10 cellular contexts compared by ENCODE assay signal in genomic region chr22:29314537-29315285, GRCh38. TPM values are rescaled to one million over a fixed set of nuclear protein-coding genes. Genes with fewer than 3 reads are reported as not detected.
A peak's percentile ranks its signal among the peaks of the same experiment; 100 is the strongest.
DNase-seq lines count a peak whose midpoint lies in the region; ATAC-seq, FAIRE-seq and TF ChIP-seq lines count a peak whose summit lies in the region.
"Had no signal": no experiment of that assay in that cellular context is flagged by ENCODE, and none has a peak within 500 bp of the region (broad histone marks: within the 10 kb centered on the region; RNA-seq: fewer than 3 reads in every experiment).

No MANE protein-coding gene starts in this region.

- peaks cover 7 to 41% of the 10 kb centered on the region in 2 experiments for H3K27me3 ChIP-seq in HepG2 (ENCODE audit: control insufficient read depth in 1 of 2, insufficient read depth in 2 of 2, low read length in 2 of 2)
- peaks cover 15% of the 10 kb centered on the region for H3K27me3 ChIP-seq in thoracic aorta (replicated peaks; ENCODE audit: insufficient read depth)
- H3K27me3 ChIP-seq in Karpas-422 (ENCODE audit: low read length), result no peaks in the 10 kb centered on the region

- intact Hi-C loops in activated naive CD4-positive, alpha-beta T cell treated with anti-CD3 and anti-CD28 coated beads for 36 hours (cut with micrococcal nuclease), result no loop called here
- intact Hi-C loops in HepG2 (cut with micrococcal nuclease; ENCODE audit: unreplicated experiment), result no loop called here

- H3K4me2 ChIP-seq in HepG2 (ENCODE audit: low read depth, low read length), result peak overlapping the region; percentile 73
- H3K4me2 ChIP-seq in Karpas-422 (ENCODE audit: low read depth, low read length, poor library complexity, severe bottlenecking), result no peak overlapping the region

- H3K4me3 ChIP-seq in HepG2 (replicated peaks in 1 of 3; ENCODE audit: insufficient read depth in 1 of 3, low read depth in 2 of 3, low read length in 3 of 3) (peak overlapping the region; percentile 13 to 70 (median 41); a peak in 5 of 6 replicates), thoracic aorta (peak overlapping the region; percentile 57), Karpas-422 (ENCODE audit: low read length) (no peak overlapping the region)

- no peaks in the 10 kb centered on the region for H3K9me3 Mint-ChIP-seq in activated naive CD4-positive, alpha-beta T cell treated with anti-CD3 and anti-CD28 coated beads for 36 hours
- H3K9me3 Mint-ChIP-seq in activated T-cell treated with anti-CD3 and anti-CD28 coated beads, Interleukin-2, amount 50 U/mL, for 72 hours, result no peaks in the 10 kb centered on the region

- no TSS peak for BruUV-seq in HepG2 (replicated peaks; lab: Mats Ljungman, UMichigan)

- FAIRE-seq in HepG2 (lab: Jason Lieb, UNC), result no peak

- H3K27ac ChIP-seq in HepG2 (ENCODE audit: extremely low read length, insufficient read depth, low read length) (no peak overlapping the region), thoracic aorta (no peak overlapping the region), Karpas-422 (ENCODE audit: low read length) (no peak overlapping the region)

- H3K9ac ChIP-seq in HepG2 (ENCODE audit: insufficient read depth, low read depth, low read length), result no peak overlapping the region
- H3K9ac ChIP-seq in Karpas-422 (ENCODE audit: low read length), result no peak overlapping the region

- no peak for TF ChIP-seq EP300 in HepG2 (IDR thresholded peaks at IDR 0.05; ENCODE audit: low read depth in 2 of 2, low read length in 2 of 2)
- no peak for TF ChIP-seq EP300 in HepG2 (CRISPR knock-in tag; IDR thresholded peaks at IDR 0.05; ENCODE audit: borderline replicate concordance)

- H2AFZ ChIP-seq in HepG2 (ENCODE audit: low read length) (no peak overlapping the region), Karpas-422 (ENCODE audit: low read length) (no peak overlapping the region)

- no peaks in the 10 kb centered on the region for H3K36me3 ChIP-seq in HepG2 (replicated peaks in 1 of 2; ENCODE audit: control insufficient read depth in 1 of 2, insufficient read depth in 2 of 2, low read length in 2 of 2)
- H3K36me3 ChIP-seq in thoracic aorta, result no peaks in the 10 kb centered on the region
- H3K36me3 ChIP-seq in Karpas-422 (ENCODE audit: insufficient read depth, low read length), result no peaks in the 10 kb centered on the region; the same call in 1 of the 2 replicates

- H4K20me1 ChIP-seq in HepG2 (ENCODE audit: insufficient read depth, low read length) (no peaks in the 10 kb centered on the region; the same call in 1 of the 2 replicates), Karpas-422 (ENCODE audit: insufficient read depth, low read depth, low read length) (peaks cover 15% of the 10 kb centered on the region)

- CTCF ChIA-PET in activated naive CD4-positive, alpha-beta T cell treated with anti-CD3 and anti-CD28 coated beads for 36 hours (lab: Charles Lee), result interaction anchor here (1.0 kb wide), 1 partner anchor 42 kb away, joined by 3 read pairs; no protein-coding TSS in a partner anchor
- CTCF ChIA-PET in HepG2 (lab: Yijun Ruan, JAX; ENCODE audit: low intra/inter-chr PET ratio, low total read pairs), result no interaction called here

- H3K4me1 ChIP-seq in HepG2 (ENCODE audit: insufficient read depth, low read length) (peaks cover 33% of the 10 kb centered on the region), thoracic aorta (ENCODE audit: control insufficient read depth in 1 of 2, low read depth in 2 of 2) (peaks cover 30 to 51% of the 10 kb centered on the region in 2 donors), Karpas-422 (ENCODE audit: low read length) (peaks cover 7% of the 10 kb centered on the region)

- no peaks in the 10 kb centered on the region for H3K9me3 ChIP-seq in HepG2 (ENCODE audit: low read length)
- H3K9me3 ChIP-seq in thoracic aorta, result no peaks in the 10 kb centered on the region
- no peaks in the 10 kb centered on the region for H3K9me3 ChIP-seq in Karpas-422 (ENCODE audit: low read length)

- no peak for DNase-seq in activated naive CD4-positive, alpha-beta T cell treated with anti-CD3 and anti-CD28 coated beads for 36 hours
- DNase-seq in activated naive CD4-positive, alpha-beta T cell (lab: John Stamatoyannopoulos, UW), result no peak
- no peak for DNase-seq in activated T-cell treated with anti-CD3 and anti-CD28 coated beads, Interleukin-2, amount 50 U/mL, for 72 hours
- DNase-seq in HepG2 (ENCODE audit: low spot score) (no peak), thoracic aorta (ENCODE audit: low spot score) (no peak), Karpas-422 (no peak)
- DNase-seq: GDM1 had no signal

- in situ Hi-C loops in HepG2 (cut with HindIII; ENCODE audit: extremely low pct_ligation_motif_present, low pct_unique_long_range_greater_than_20kb), result no loop called here

- H3K9me2 ChIP-seq in Karpas-422 (replicated peaks; ENCODE audit: insufficient read depth, low read length), result no peaks in the 10 kb centered on the region

- no peak for TF ChIP-seq POLR2A in HepG2 (IDR thresholded peaks at IDR 0.05; ENCODE audit: insufficient read depth in 1 of 2, low read depth in 2 of 2, low read length in 2 of 2)

- peaks cover 21% of the 10 kb centered on the region for H3K4me1 Mint-ChIP-seq in activated naive CD4-positive, alpha-beta T cell treated with anti-CD3 and anti-CD28 coated beads for 36 hours (ENCODE audit: low read depth)
- peaks cover 13% of the 10 kb centered on the region for H3K4me1 Mint-ChIP-seq in activated T-cell treated with anti-CD3 and anti-CD28 coated beads, Interleukin-2, amount 50 U/mL, for 72 hours (ENCODE audit: low read depth)

- TF ChIP-seq RAD21 in HepG2 (CRISPR knock-in tag; IDR thresholded peaks at IDR 0.05), result no peak

- H3K27me3 Mint-ChIP-seq in activated naive CD4-positive, alpha-beta T cell treated with anti-CD3 and anti-CD28 coated beads for 36 hours (ENCODE audit: low read depth), result peaks cover 39% of the 10 kb centered on the region
- peaks cover 37% of the 10 kb centered on the region for H3K27me3 Mint-ChIP-seq in activated T-cell treated with anti-CD3 and anti-CD28 coated beads, Interleukin-2, amount 50 U/mL, for 72 hours (ENCODE audit: low read depth)

- peak overlapping the region; percentile 14 for H3K4me3 Mint-ChIP-seq in activated naive CD4-positive, alpha-beta T cell treated with anti-CD3 and anti-CD28 coated beads for 36 hours
- peak overlapping the region; percentile 59 to 66 for H3K4me3 Mint-ChIP-seq in activated T-cell treated with anti-CD3 and anti-CD28 coated beads, Interleukin-2, amount 50 U/mL, for 72 hours

- H3K79me2 ChIP-seq in HepG2 (ENCODE audit: insufficient read depth, low read length), result no peaks in the 10 kb centered on the region
- no peaks in the 10 kb centered on the region for H3K79me2 ChIP-seq in Karpas-422 (ENCODE audit: low read length)

- TF ChIP-seq CTCF in HepG2 (CRISPR knock-in tag; IDR thresholded peaks at IDR 0.05), result no peak
- TF ChIP-seq CTCF in thoracic aorta (IDR thresholded peaks at IDR 0.05), result no peak

- H3K27ac Mint-ChIP-seq in activated naive CD4-positive, alpha-beta T cell treated with anti-CD3 and anti-CD28 coated beads for 36 hours, result no peak overlapping the region
- H3K27ac Mint-ChIP-seq in activated T-cell treated with anti-CD3 and anti-CD28 coated beads, Interleukin-2, amount 50 U/mL, for 72 hours, result no peak overlapping the region

- H3K36me3 Mint-ChIP-seq in activated naive CD4-positive, alpha-beta T cell treated with anti-CD3 and anti-CD28 coated beads for 36 hours (ENCODE audit: low read depth), result no peaks in the 10 kb centered on the region
- H3K36me3 Mint-ChIP-seq in activated T-cell treated with anti-CD3 and anti-CD28 coated beads, Interleukin-2, amount 50 U/mL, for 72 hours (ENCODE audit: insufficient read depth in 2 of 2), result no peaks in the 10 kb centered on the region

- POLR2A ChIA-PET in HepG2 (lab: Yijun Ruan, JAX), result no interaction called here

- no peak for ATAC-seq in activated T-cell treated with anti-CD3 and anti-CD28 coated beads, Interleukin-2, amount 50 U/mL, for 72 hours (replicated peaks in 1 of 2)
- ATAC-seq in HepG2 (peak; percentile 10), thoracic aorta (ENCODE audit: insufficient number of reproducible peaks, low FRiP score, low read depth) (no peak), GM21723 (IDR thresholded peaks at IDR 0.05; ENCODE audit: unreplicated experiment) (no peak), HG02840 (IDR thresholded peaks at IDR 0.05; ENCODE audit: low FRiP score, unreplicated experiment) (no peak)

- WGBS in HepG2 (ENCODE audit: low lambda C conversion rate), result 4% methylated on average over 13 of the region's 69 CpGs

RNA-seq across cellular contexts. Expression of gene RASL10A, which starts 0.8 kb away (rescaled TPM):
- not detected for total RNA-seq in activated naive CD4-positive, alpha-beta T cell treated with anti-CD3 and anti-CD28 coated beads for 36 hours
- under 1 TPM in 1 of 2 donors, not detected in 1; 0.84 TPM for total RNA-seq in activated T-cell treated with anti-CD3 and anti-CD28 coated beads, Interleukin-2, amount 50 U/mL, for 72 hours
- total RNA-seq in HepG2 (2016; rRNA removed; fragmentation: Illumina TruSeq; extraction: Trizol) (0.22 TPM in 1 of 2 replicates, not detected in the other), thoracic aorta (1 to 10 TPM; 3.4 to 4.1 TPM)
- total RNA-seq in HepG2 (2016; cell fraction: cytosol; rRNA removed; fragmentation: Illumina TruSeq; extraction: Trizol; ENCODE audit: low read depth), result not detected in 2 replicates
- not detected in 2 replicates for total RNA-seq in HepG2 (2016; cell fraction: insoluble cytoplasmic fraction; rRNA removed; fragmentation: Illumina TruSeq; extraction: Trizol)
- not detected in 2 replicates for total RNA-seq in HepG2 (2016; cell fraction: membrane; rRNA removed; fragmentation: Illumina TruSeq; extraction: Trizol)
- not detected in 2 replicates for total RNA-seq in HepG2 (2016; cell fraction: nucleus; rRNA removed; fragmentation: Illumina TruSeq; extraction: Trizol)
- 0.05 and 0.08 TPM in 2 replicates for polyA plus RNA-seq in HepG2 (2011; rRNA removed)
- 0.08 and 0.17 TPM in 2 replicates for polyA plus RNA-seq in HepG2 (2011; cell fraction: cytosol; rRNA removed)
- polyA plus RNA-seq in HepG2 (2011; cell fraction: nucleus; rRNA removed), result 0.40 and 1.6 TPM in 2 replicates
- not detected in 2 replicates for polyA plus RNA-seq in HepG2 (2012)
- polyA plus RNA-seq in HepG2 (2016; cell fraction: cytosol; fragmentation: Illumina TruSeq; extraction: Trizol; ENCODE audit: low read depth), result not detected in 2 replicates
- not detected in 2 replicates for polyA plus RNA-seq in HepG2 (2016; cell fraction: insoluble cytoplasmic fraction; fragmentation: Illumina TruSeq; extraction: Trizol; ENCODE audit: low read depth)
- not detected in 2 replicates for polyA plus RNA-seq in HepG2 (2016; cell fraction: membrane; fragmentation: Illumina TruSeq; extraction: Trizol; ENCODE audit: low read depth)
- 1.5 TPM in 1 of 2 replicates, not detected in the other for polyA plus RNA-seq in HepG2 (2016; cell fraction: nucleus; fragmentation: Illumina TruSeq; extraction: Trizol; ENCODE audit: insufficient read depth, low read depth)
- polyA minus RNA-seq in HepG2 (2011; rRNA and poly(A)+ RNA removed; ENCODE audit: low replicate concordance), result 0.09 TPM in 1 of 2 replicates, not detected in the other
- not detected in 2 replicates for polyA minus RNA-seq in HepG2 (2011; cell fraction: cytosol; rRNA and poly(A)+ RNA removed)
- not detected in 2 replicates for polyA minus RNA-seq in HepG2 (2011; cell fraction: nucleus; rRNA and poly(A)+ RNA removed)
- total RNA-seq in Karpas-422 (2014; rRNA removed; shearing (Covaris generic); ENCODE audit: low replicate concordance), result 0.76 TPM in 1 of 2 replicates, not detected in the other
- total RNA-seq: SK-MEL-5 had no signal

RNA-seq across cellular contexts. Expression of gene GAS2L1, which starts 8.3 kb away (rescaled TPM):
- under 1 TPM; 0.12 to 0.26 TPM for total RNA-seq in activated naive CD4-positive, alpha-beta T cell treated with anti-CD3 and anti-CD28 coated beads for 36 hours
- total RNA-seq in activated T-cell treated with anti-CD3 and anti-CD28 coated beads, Interleukin-2, amount 50 U/mL, for 72 hours, result under 1 TPM; 0.41 to 0.79 TPM
- 2.6 and 3.3 TPM in 2 replicates for total RNA-seq in HepG2 (2016; rRNA removed; fragmentation: Illumina TruSeq; extraction: Trizol)
- total RNA-seq in HepG2 (2016; cell fraction: cytosol; rRNA removed; fragmentation: Illumina TruSeq; extraction: Trizol; ENCODE audit: low read depth), result 3.1 TPM in 2 replicates
- 1.9 and 3.4 TPM in 2 replicates for total RNA-seq in HepG2 (2016; cell fraction: insoluble cytoplasmic fraction; rRNA removed; fragmentation: Illumina TruSeq; extraction: Trizol)
- 6.6 and 6.7 TPM in 2 replicates for total RNA-seq in HepG2 (2016; cell fraction: membrane; rRNA removed; fragmentation: Illumina TruSeq; extraction: Trizol)
- total RNA-seq in HepG2 (2016; cell fraction: nucleus; rRNA removed; fragmentation: Illumina TruSeq; extraction: Trizol), result 2.1 and 2.7 TPM in 2 replicates
- 1.8 and 2.2 TPM in 2 replicates for polyA plus RNA-seq in HepG2 (2011; rRNA removed)
- polyA plus RNA-seq in HepG2 (2011; cell fraction: cytosol; rRNA removed), result 1.8 and 3.2 TPM in 2 replicates
- polyA plus RNA-seq in HepG2 (2011; cell fraction: nucleus; rRNA removed), result 6.0 and 8.0 TPM in 2 replicates
- polyA plus RNA-seq in HepG2 (2012), result 0.98 and 1.3 TPM in 2 replicates
- 4.1 and 4.7 TPM in 2 replicates for polyA plus RNA-seq in HepG2 (2016; cell fraction: cytosol; fragmentation: Illumina TruSeq; extraction: Trizol; ENCODE audit: low read depth)
- 3.4 and 4.4 TPM in 2 replicates for polyA plus RNA-seq in HepG2 (2016; cell fraction: insoluble cytoplasmic fraction; fragmentation: Illumina TruSeq; extraction: Trizol; ENCODE audit: low read depth)
- 7.9 and 8.8 TPM in 2 replicates for polyA plus RNA-seq in HepG2 (2016; cell fraction: membrane; fragmentation: Illumina TruSeq; extraction: Trizol; ENCODE audit: low read depth)
- polyA plus RNA-seq in HepG2 (2016; cell fraction: nucleus; fragmentation: Illumina TruSeq; extraction: Trizol; ENCODE audit: insufficient read depth, low read depth), result 5.9 and 7.0 TPM in 2 replicates
- polyA minus RNA-seq in HepG2 (2011; rRNA and poly(A)+ RNA removed; ENCODE audit: low replicate concordance), result 2.7 and 10.4 TPM in 2 replicates
- polyA minus RNA-seq in HepG2 (2011; cell fraction: cytosol; rRNA and poly(A)+ RNA removed), result 1.5 and 1.6 TPM in 2 replicates
- polyA minus RNA-seq in HepG2 (2011; cell fraction: nucleus; rRNA and poly(A)+ RNA removed), result 1.9 and 3.5 TPM in 2 replicates
- total RNA-seq in thoracic aorta, result 10 to 100 TPM; 32.5 to 52.9 TPM
- total RNA-seq in Karpas-422 (2014; rRNA removed; shearing (Covaris generic); ENCODE audit: low replicate concordance), result not detected in 2 replicates

RNA-seq across cellular contexts. Expression of gene EWSR1, which starts 46.6 kb away (rescaled TPM):
- total RNA-seq in activated naive CD4-positive, alpha-beta T cell treated with anti-CD3 and anti-CD28 coated beads for 36 hours, result 100 to 1,000 TPM; 274 to 303 TPM
- 100 to 1,000 TPM; 279 to 285 TPM for total RNA-seq in activated T-cell treated with anti-CD3 and anti-CD28 coated beads, Interleukin-2, amount 50 U/mL, for 72 hours
- total RNA-seq in HepG2 (2016; rRNA removed; fragmentation: Illumina TruSeq; extraction: Trizol), result 167 and 211 TPM in 2 replicates
- 28.9 and 32.2 TPM in 2 replicates for total RNA-seq in HepG2 (2016; cell fraction: cytosol; rRNA removed; fragmentation: Illumina TruSeq; extraction: Trizol; ENCODE audit: low read depth)
- total RNA-seq in HepG2 (2016; cell fraction: insoluble cytoplasmic fraction; rRNA removed; fragmentation: Illumina TruSeq; extraction: Trizol), result 146 and 211 TPM in 2 replicates
- total RNA-seq in HepG2 (2016; cell fraction: membrane; rRNA removed; fragmentation: Illumina TruSeq; extraction: Trizol), result 47.2 and 49.1 TPM in 2 replicates
- total RNA-seq in HepG2 (2016; cell fraction: nucleus; rRNA removed; fragmentation: Illumina TruSeq; extraction: Trizol), result 216 and 251 TPM in 2 replicates
- polyA plus RNA-seq in HepG2 (2011; rRNA removed), result 326 and 401 TPM in 2 replicates
- 202 and 208 TPM in 2 replicates for polyA plus RNA-seq in HepG2 (2011; cell fraction: cytosol; rRNA removed)
- polyA plus RNA-seq in HepG2 (2011; cell fraction: nucleus; rRNA removed), result 687 and 755 TPM in 2 replicates
- polyA plus RNA-seq in HepG2 (2012), result 138 and 189 TPM in 2 replicates
- polyA plus RNA-seq in HepG2 (2016; cell fraction: cytosol; fragmentation: Illumina TruSeq; extraction: Trizol; ENCODE audit: low read depth), result 22.8 and 25.5 TPM in 2 replicates
- 183 and 203 TPM in 2 replicates for polyA plus RNA-seq in HepG2 (2016; cell fraction: insoluble cytoplasmic fraction; fragmentation: Illumina TruSeq; extraction: Trizol; ENCODE audit: low read depth)
- 29.2 and 38.3 TPM in 2 replicates for polyA plus RNA-seq in HepG2 (2016; cell fraction: membrane; fragmentation: Illumina TruSeq; extraction: Trizol; ENCODE audit: low read depth)
- polyA plus RNA-seq in HepG2 (2016; cell fraction: nucleus; fragmentation: Illumina TruSeq; extraction: Trizol; ENCODE audit: insufficient read depth, low read depth), result 477 and 502 TPM in 2 replicates
- 381 and 574 TPM in 2 replicates for polyA minus RNA-seq in HepG2 (2011; rRNA and poly(A)+ RNA removed; ENCODE audit: low replicate concordance)
- 103 and 111 TPM in 2 replicates for polyA minus RNA-seq in HepG2 (2011; cell fraction: cytosol; rRNA and poly(A)+ RNA removed)
- 302 and 303 TPM in 2 replicates for polyA minus RNA-seq in HepG2 (2011; cell fraction: nucleus; rRNA and poly(A)+ RNA removed)
- 100 to 1,000 TPM; 197 to 225 TPM for total RNA-seq in thoracic aorta
- total RNA-seq in Karpas-422 (2014; rRNA removed; shearing (Covaris generic); ENCODE audit: low replicate concordance), result 281 and 309 TPM in 2 replicates

RNA-seq across cellular contexts. Expression of gene RHBDD3, which starts 46.9 kb away (rescaled TPM):
- 10 to 100 TPM; 17.6 to 20.5 TPM for total RNA-seq in activated naive CD4-positive, alpha-beta T cell treated with anti-CD3 and anti-CD28 coated beads for 36 hours
- 10 to 100 TPM; 22.4 to 29.4 TPM for total RNA-seq in activated T-cell treated with anti-CD3 and anti-CD28 coated beads, Interleukin-2, amount 50 U/mL, for 72 hours
- 12.6 and 26.7 TPM in 2 replicates for total RNA-seq in HepG2 (2016; rRNA removed; fragmentation: Illumina TruSeq; extraction: Trizol)
- 8.3 and 9.2 TPM in 2 replicates for total RNA-seq in HepG2 (2016; cell fraction: cytosol; rRNA removed; fragmentation: Illumina TruSeq; extraction: Trizol; ENCODE audit: low read depth)
- 12.3 and 26.7 TPM in 2 replicates for total RNA-seq in HepG2 (2016; cell fraction: insoluble cytoplasmic fraction; rRNA removed; fragmentation: Illumina TruSeq; extraction: Trizol)
- total RNA-seq in HepG2 (2016; cell fraction: membrane; rRNA removed; fragmentation: Illumina TruSeq; extraction: Trizol), result 16.9 and 21.6 TPM in 2 replicates
- 24.7 and 26.9 TPM in 2 replicates for total RNA-seq in HepG2 (2016; cell fraction: nucleus; rRNA removed; fragmentation: Illumina TruSeq; extraction: Trizol)
- polyA plus RNA-seq in HepG2 (2011; rRNA removed), result 12.1 and 21.0 TPM in 2 replicates
- 10.6 and 17.9 TPM in 2 replicates for polyA plus RNA-seq in HepG2 (2011; cell fraction: cytosol; rRNA removed)
- polyA plus RNA-seq in HepG2 (2011; cell fraction: nucleus; rRNA removed), result 38.6 and 38.8 TPM in 2 replicates
- polyA plus RNA-seq in HepG2 (2012), result 8.5 and 12.8 TPM in 2 replicates
- polyA plus RNA-seq in HepG2 (2016; cell fraction: cytosol; fragmentation: Illumina TruSeq; extraction: Trizol; ENCODE audit: low read depth), result 6.5 and 10.4 TPM in 2 replicates
- 10.8 and 11.3 TPM in 2 replicates for polyA plus RNA-seq in HepG2 (2016; cell fraction: insoluble cytoplasmic fraction; fragmentation: Illumina TruSeq; extraction: Trizol; ENCODE audit: low read depth)
- polyA plus RNA-seq in HepG2 (2016; cell fraction: membrane; fragmentation: Illumina TruSeq; extraction: Trizol; ENCODE audit: low read depth), result 11.9 and 12.6 TPM in 2 replicates
- polyA plus RNA-seq in HepG2 (2016; cell fraction: nucleus; fragmentation: Illumina TruSeq; extraction: Trizol; ENCODE audit: insufficient read depth, low read depth), result 59.8 and 60.3 TPM in 2 replicates
- 9.9 and 18.2 TPM in 2 replicates for polyA minus RNA-seq in HepG2 (2011; rRNA and poly(A)+ RNA removed; ENCODE audit: low replicate concordance)
- 5.7 and 7.1 TPM in 2 replicates for polyA minus RNA-seq in HepG2 (2011; cell fraction: cytosol; rRNA and poly(A)+ RNA removed)
- 7.7 and 9.3 TPM in 2 replicates for polyA minus RNA-seq in HepG2 (2011; cell fraction: nucleus; rRNA and poly(A)+ RNA removed)
- 10 to 100 TPM; 23.9 to 36.7 TPM for total RNA-seq in thoracic aorta
- total RNA-seq in Karpas-422 (2014; rRNA removed; shearing (Covaris generic); ENCODE audit: low replicate concordance), result 8.8 and 29.7 TPM in 2 replicates

Comparison
In these comparisons a context has a peak if more than half of its experiments do, and no peak if none do; other contexts are left out.
1. RNA of gene GAS2L1, which starts 8.3 kb away (total RNA-seq): 32.5 to 52.9 TPM in thoracic aorta; 1.9 to 6.7 TPM in HepG2, 0.41 to 0.79 TPM in activated T-cell treated with anti-CD3 and anti-CD28 coated beads, Interleukin-2, amount 50 U/mL, for 72 hours, 0.12 to 0.26 TPM in activated naive CD4-positive, alpha-beta T cell treated with anti-CD3 and anti-CD28 coated beads for 36 hours and not detected in Karpas-422; every median in the first group is over 4 times any median in the second.